28 cellular contexts compared by ENCODE assay signal in genomic region chr4:62544428-62544827, GRCh38.
A peak's percentile ranks its signal among the peaks of the same experiment; 100 is the strongest.
DNase-seq lines count a peak whose midpoint lies in the region; FAIRE-seq lines count a peak whose summit lies in the region.
"Had no signal": no experiment of that assay in that cellular context is flagged by ENCODE, and none has a peak within 500 bp of the region (broad histone marks: within the 10 kb centered on the region; RNA-seq: fewer than 3 reads in every experiment).

No MANE protein-coding gene starts in this region.

- peak; percentile 10 for DNase-seq in NCI-H82 (lab: John Stamatoyannopoulos, UW)
- no peak for DNase-seq in NCI-H82 treated with DMSO at 0.1 percent for 48 hours (lab: John Stamatoyannopoulos, UW; ENCODE audit: unreplicated experiment)
- DNase-seq in NCI-H226, result peak; percentile 51
- DNase-seq in astrocyte of the hippocampus (ENCODE audit: low read depth, low spot score), result peak; percentile 37
- peak; percentile 19 for DNase-seq in urothelium cell line (ENCODE audit: low spot score)
- no peak for DNase-seq in activated CD4-positive, CD25-positive, alpha-beta regulatory T cell (lab: John Stamatoyannopoulos, UW)
- DNase-seq in NCI-H748 treated with DMSO at 0.1 percent for 48 hours (lab: John Stamatoyannopoulos, UW), result no peak
- no peak for DNase-seq in pons (ENCODE audit: low spot score)
- DNase-seq: activated CD4-positive, alpha-beta T cell treated with anti-CD3 and anti-CD28 coated beads for 36 hours; activated CD8-positive, alpha-beta T cell treated with anti-CD3 and anti-CD28 coated beads, Interleukin-2, amount 10 ng/mL, durations not matched to agents 7 days and 5 days; activated effector memory CD4-positive, alpha-beta T cell treated with Interleukin-2 at 50 U/mL for 16 hours; activated naive CD8-positive, alpha-beta T cell treated with anti-CD3 and anti-CD28 coated beads for 36 hours; CD4-positive, alpha-beta T cell; effector CD8-positive, alpha-beta T cell; H9; head of caudate nucleus; kidney glomerular epithelial cell; lower lobe of right lung; NCI-H1048; NCI-H1694; NCI-H2171 treated with DMSO at 0.1 percent for 48 hours; NCI-H526; nephron progenitor cell; small intestine; stimulated activated CD8-positive, alpha-beta memory T cell treated with anti-CD3 and anti-CD28 coated beads, Interleukin-4, amount 100 ng/mL, for 48 hours; stomach; thyroid gland had no signal

- FAIRE-seq in urothelium cell line (lab: Jason Lieb, UNC), result no peak
- FAIRE-seq: colon, small intestine had no signal

Comparison
In these comparisons a context has a peak if more than half of its experiments do, and no peak if none do; other contexts are left out.
1. DNase-seq: peak in NCI-H82 (single experiment), NCI-H226 (single experiment), astrocyte of the hippocampus (single experiment) and urothelium cell line (single experiment); none in NCI-H82 treated with DMSO at 0.1 percent for 48 hours (single experiment), activated CD4-positive, CD25-positive, alpha-beta regulatory T cell (0 of 4), NCI-H748 treated with DMSO at 0.1 percent for 48 hours (single experiment) and pons (single experiment).